1 cellular context compared by ENCODE assay signal in genomic region chrX:115564243-115564642, GRCh38.
TF ChIP-seq lines count a peak whose summit lies in the region.

No MANE protein-coding gene starts in this region.

TF ChIP-seq in IMR-90, 13 proteins besides CTCF, POLR2A, EP300 and RAD21:
- no peak for TF ChIP-seq FOS (IDR thresholded peaks at IDR 0.05; ENCODE audit: low read depth, low read length)
- no peak for TF ChIP-seq MAFK (IDR thresholded peaks at IDR 0.05; ENCODE audit: low read depth, low read length)
- no peak for TF ChIP-seq MXI1 (IDR thresholded peaks at IDR 0.05; ENCODE audit: borderline replicate concordance, low read depth, low read length)
- no peak for TF ChIP-seq MAZ (IDR thresholded peaks at IDR 0.05; ENCODE audit: borderline replicate concordance, low read depth, low read length)
- no peak for TF ChIP-seq RFX5 (IDR thresholded peaks at IDR 0.05; ENCODE audit: low read depth, low read length)
- TF ChIP-seq USF2 (IDR thresholded peaks at IDR 0.05; ENCODE audit: low read depth, low read length), result no peak
- no peak for TF ChIP-seq CEBPB (IDR thresholded peaks at IDR 0.05; ENCODE audit: low read depth, low read length)
- TF ChIP-seq NFE2L2 (IDR thresholded peaks at IDR 0.05; ENCODE audit: low read depth, low read length), result no peak
- no peak for TF ChIP-seq CHD1 (IDR thresholded peaks at IDR 0.05; ENCODE audit: low read depth, low read length)
- no peak for TF ChIP-seq SMC3 (IDR thresholded peaks at IDR 0.05; ENCODE audit: low read depth, low read length)
- TF ChIP-seq RCOR1 (IDR thresholded peaks at IDR 0.05; ENCODE audit: insufficient replicate concordance, low read length), result no peak
- TF ChIP-seq BHLHE40 (IDR thresholded peaks at IDR 0.05; ENCODE audit: low read depth, low read length), result no peak
- no peak for TF ChIP-seq ELK1 (IDR thresholded peaks at IDR 0.05; ENCODE audit: borderline replicate concordance, low read depth, low read length)
TF ChIP-seq in IMR-90: peak in this region for 0.
